Comparison of ENCODE assay signal across 9 cellular contexts in the genomic region with DNA sequence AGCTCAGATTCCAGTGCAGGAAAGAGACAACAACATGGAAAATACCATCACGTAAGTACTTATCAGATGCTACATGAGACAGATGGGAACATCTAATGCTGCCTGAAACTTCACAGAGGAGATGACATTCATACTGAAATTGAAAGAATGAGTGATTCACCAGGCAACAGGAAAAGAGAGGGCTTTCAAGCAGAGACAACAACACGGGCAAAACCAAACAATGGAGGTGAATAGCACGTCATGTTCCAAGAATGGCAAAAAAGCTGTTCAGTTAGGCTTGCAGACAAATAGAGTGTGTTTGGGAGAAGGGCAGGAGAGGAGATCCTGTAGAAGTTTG. TPM values are rescaled to one million over a fixed set of nuclear protein-coding genes. Genes with fewer than 3 reads are reported as not detected.
DNase-seq lines count a peak whose midpoint lies in the region; ATAC-seq and TF ChIP-seq lines count a peak whose summit lies in the region.
"Had no signal": no experiment of that assay in that cellular context is flagged by ENCODE, and none has a peak within 500 bp of the region (broad histone marks: within the 10 kb centered on the region; RNA-seq: fewer than 3 reads in every experiment).

No MANE protein-coding gene starts in this region.

- no peaks in the 10 kb centered on the region for H3K27me3 Mint-ChIP-seq in activated naive CD8-positive, alpha-beta T cell treated with anti-CD3 and anti-CD28 coated beads, Interleukin-2, amount 10 ng/mL, durations not matched to agents 7 days and 5 days

- peak; percentile 91 for ATAC-seq in GM19372 (IDR thresholded peaks at IDR 0.05; ENCODE audit: low read depth, unreplicated experiment)
- peak; percentile 95 for ATAC-seq in HG03175 (IDR thresholded peaks at IDR 0.05; ENCODE audit: unreplicated experiment)
- peak; percentile 90 for ATAC-seq in activated naive CD8-positive, alpha-beta T cell treated with anti-CD3 and anti-CD28 coated beads, Interleukin-2, amount 10 ng/mL, durations not matched to agents 7 days and 5 days (ENCODE audit: low read depth)

- H3K9me3 ChIP-seq in ascending aorta: no peaks in the 10 kb centered on the region

- H3K4me3 ChIP-seq in ascending aorta: no peak overlapping the region

- peaks cover 32% of the 10 kb centered on the region for H3K4me1 Mint-ChIP-seq in activated naive CD8-positive, alpha-beta T cell treated with anti-CD3 and anti-CD28 coated beads, Interleukin-2, amount 10 ng/mL, durations not matched to agents 7 days and 5 days

- H3K27me3 ChIP-seq in ascending aorta: no peaks in the 10 kb centered on the region

- no peak overlapping the region for H3K27ac ChIP-seq in ascending aorta

- peak overlapping the region; percentile 89 for H3K27ac Mint-ChIP-seq in activated naive CD8-positive, alpha-beta T cell treated with anti-CD3 and anti-CD28 coated beads, Interleukin-2, amount 10 ng/mL, durations not matched to agents 7 days and 5 days

- intact Hi-C loops in ascending aorta (cut with DNase I): no loop called here

- TF ChIP-seq CTCF in ascending aorta (IDR thresholded peaks at IDR 0.05): no peak

- peak overlapping the region; percentile 68 for H3K4me3 Mint-ChIP-seq in activated naive CD8-positive, alpha-beta T cell treated with anti-CD3 and anti-CD28 coated beads, Interleukin-2, amount 10 ng/mL, durations not matched to agents 7 days and 5 days

- H3K4me1 ChIP-seq in ascending aorta: no peaks in the 10 kb centered on the region

- peak; percentile 43 for DNase-seq in AG08396 (ENCODE audit: low spot score)
- DNase-seq in activated naive CD8-positive, alpha-beta T cell treated with anti-CD3 and anti-CD28 coated beads, Interleukin-2, amount 10 ng/mL, durations not matched to agents 7 days and 5 days: no peak
- no peak for DNase-seq in NCI-H526 (lab: John Stamatoyannopoulos, UW)
- no peak for DNase-seq in effector CD4-positive, alpha-beta T cell
- DNase-seq in NCI-H187 (lab: John Stamatoyannopoulos, UW): no peak
- no peak for DNase-seq in ascending aorta (ENCODE audit: low spot score in 2 of 2)
- DNase-seq: DND-41 had no signal

- peaks cover 3% of the 10 kb centered on the region for H3K36me3 Mint-ChIP-seq in activated naive CD8-positive, alpha-beta T cell treated with anti-CD3 and anti-CD28 coated beads, Interleukin-2, amount 10 ng/mL, durations not matched to agents 7 days and 5 days

- no peaks in the 10 kb centered on the region for H3K36me3 ChIP-seq in ascending aorta

- POLR2A ChIA-PET in activated naive CD8-positive, alpha-beta T cell treated with anti-CD3 and anti-CD28 coated beads, Interleukin-2, amount 10 ng/mL, durations not matched to agents 7 days and 5 days (lab: Charles Lee): interaction anchor here (1.0 kb wide), 1 partner anchor 329 kb away, joined by 3 read pairs; no protein-coding TSS in a partner anchor

- H3K9me3 Mint-ChIP-seq in activated naive CD8-positive, alpha-beta T cell treated with anti-CD3 and anti-CD28 coated beads, Interleukin-2, amount 10 ng/mL, durations not matched to agents 7 days and 5 days: no peaks in the 10 kb centered on the region

RNA-seq across cellular contexts. Expression of a gene that starts 39.3 kb away (rescaled TPM):
- 10 to 100 TPM; 15.9 to 18.0 TPM for total RNA-seq in activated naive CD8-positive, alpha-beta T cell treated with anti-CD3 and anti-CD28 coated beads, Interleukin-2, amount 10 ng/mL, durations not matched to agents 7 days and 5 days
- 17.0 TPM for total RNA-seq in ascending aorta

RNA-seq across cellular contexts. Expression of a gene that starts 39.4 kb away (rescaled TPM):
- total RNA-seq in activated naive CD8-positive, alpha-beta T cell treated with anti-CD3 and anti-CD28 coated beads, Interleukin-2, amount 10 ng/mL, durations not matched to agents 7 days and 5 days: 1 to 10 TPM; 4.1 to 4.6 TPM
- 9.3 TPM for total RNA-seq in ascending aorta
